ENCODE assay signal across 17 cellular contexts in the genomic region with DNA sequence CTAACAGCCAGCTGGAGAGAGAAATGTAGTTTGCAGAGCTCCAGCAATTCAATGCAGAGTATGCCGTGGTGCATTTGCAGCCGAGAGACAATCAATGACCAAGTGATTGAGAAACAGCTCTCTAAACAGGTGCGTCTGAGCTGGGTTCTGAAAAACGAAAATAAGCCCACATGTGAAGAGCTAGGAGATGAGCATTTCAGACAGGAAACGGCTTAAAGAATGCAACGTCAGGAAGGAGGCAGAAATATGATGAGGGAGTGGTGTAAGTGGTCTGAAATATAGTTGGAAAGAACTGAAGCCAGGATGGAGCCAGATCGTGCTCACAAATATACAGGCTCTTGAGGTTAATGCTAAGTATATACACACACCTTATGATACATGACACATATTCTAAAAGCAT. TPM values are rescaled to one million over a fixed set of nuclear protein-coding genes. Genes with fewer than 3 reads are reported as not detected.
DNase-seq lines count a peak whose midpoint lies in the region; ATAC-seq lines count a peak whose summit lies in the region.
"Had no signal": no experiment of that assay in that cellular context is flagged by ENCODE, and none has a peak within 500 bp of the region (broad histone marks: within the 10 kb centered on the region; RNA-seq: fewer than 3 reads in every experiment).

No MANE protein-coding gene starts in this region.

- H2BK12ac ChIP-seq in trophoblast cell (ENCODE audit: low read length) = no peak overlapping the region

- H3K27me3 ChIP-seq in HUES48 (ENCODE audit: control insufficient read depth, insufficient read depth, low read length) (no peaks in the 10 kb centered on the region), trophoblast cell (ENCODE audit: insufficient read depth, low read length) (no peaks in the 10 kb centered on the region)

- H3K27ac Mint-ChIP-seq in activated CD4-positive, alpha-beta memory T cell treated with anti-CD3 and anti-CD28 coated beads for 36 hours = no peak overlapping the region
- no peak overlapping the region for H3K27ac Mint-ChIP-seq in activated CD4-positive, alpha-beta memory T cell treated with anti-CD3 and anti-CD28 coated beads, Interleukin-2, amount 10 ng/mL, durations not matched to agents 7 days and 5 days
- H3K27ac Mint-ChIP-seq in activated naive CD8-positive, alpha-beta T cell treated with anti-CD3 and anti-CD28 coated beads, Interleukin-2, amount 10 ng/mL, durations not matched to agents 7 days and 5 days = no peak overlapping the region
- H3K27ac Mint-ChIP-seq: activated naive CD4-positive, alpha-beta T cell treated with anti-CD3 and anti-CD28 coated beads, Interleukin-2, amount 10 ng/mL, durations not matched to agents 7 days and 5 days; natural killer cell; type B pancreatic cell had no signal

- no peak overlapping the region for H3K14ac ChIP-seq in trophoblast cell (ENCODE audit: low read length)

- no CpG with 5 or more reads among the region's 7 CpGs for WGBS in trophoblast cell (ENCODE audit: extremely low coverage, insufficient coverage, insufficient read length)

- peaks cover 19% of the 10 kb centered on the region for H3K4me1 Mint-ChIP-seq in activated CD4-positive, alpha-beta memory T cell treated with anti-CD3 and anti-CD28 coated beads for 36 hours (ENCODE audit: low read depth)
- peaks cover 14% of the 10 kb centered on the region for H3K4me1 Mint-ChIP-seq in activated CD4-positive, alpha-beta memory T cell treated with anti-CD3 and anti-CD28 coated beads, Interleukin-2, amount 10 ng/mL, durations not matched to agents 7 days and 5 days
- H3K4me1 Mint-ChIP-seq in activated naive CD8-positive, alpha-beta T cell treated with anti-CD3 and anti-CD28 coated beads, Interleukin-2, amount 10 ng/mL, durations not matched to agents 7 days and 5 days = peaks cover 5% of the 10 kb centered on the region
- H3K4me1 Mint-ChIP-seq: natural killer cell had no signal

- no peak overlapping the region for H3K4ac ChIP-seq in trophoblast cell (ENCODE audit: low read depth, low read length)

- no peaks in the 10 kb centered on the region for H3K9me3 ChIP-seq in HUES48 (ENCODE audit: control insufficient read depth, insufficient read depth, low read length)
- no peaks in the 10 kb centered on the region for H3K9me3 ChIP-seq in trophoblast cell (ENCODE audit: insufficient read depth, low read depth, low read length)

- no peak overlapping the region for H2BK5ac ChIP-seq in trophoblast cell (ENCODE audit: low read depth, low read length, poor library complexity)

- no peaks in the 10 kb centered on the region for H3K36me3 ChIP-seq in HUES48 (ENCODE audit: control insufficient read depth, insufficient read depth, low read length)
- no peaks in the 10 kb centered on the region for H3K36me3 ChIP-seq in trophoblast cell (ENCODE audit: control insufficient read depth in 1 of 2, insufficient read depth in 2 of 2, low read length in 2 of 2)

- H3K4me3 ChIP-seq in HUES48 (ENCODE audit: low read depth, low read length) = no peak overlapping the region
- no peak overlapping the region for H3K4me3 ChIP-seq in trophoblast cell (ENCODE audit: low read depth, low read length)
- H3K4me3 ChIP-seq: coronary artery had no signal

- no peak overlapping the region for H4K91ac ChIP-seq in trophoblast cell (ENCODE audit: low read depth, low read length)

- H3K4me1 ChIP-seq in HUES48 (ENCODE audit: control insufficient read depth, insufficient read depth, low read length) (0 out of 2 replicates have a peak, but pooled peaks cover 3% of the 10 kb centered on the region), trophoblast cell (ENCODE audit: control insufficient read depth in 1 of 2, insufficient read depth in 2 of 2, low read length in 2 of 2) (peaks cover 0 to 7% of the 10 kb centered on the region in 2 experiments)

- CTCF ChIA-PET in activated CD4-positive, alpha-beta memory T cell treated with anti-CD3 and anti-CD28 coated beads for 36 hours (lab: Charles Lee) = interaction anchor here (1.0 to 2.4 kb wide), 2 partner anchors 20 to 99 kb away, joined by 3 to 10 read pairs; no protein-coding TSS in a partner anchor
- CTCF ChIA-PET in activated CD4-positive, alpha-beta memory T cell treated with anti-CD3 and anti-CD28 coated beads, Interleukin-2, amount 10 ng/mL, durations not matched to agents 7 days and 5 days (lab: Charles Lee) = interaction anchor here (1.0 to 1.3 kb wide), 2 partner anchors 20 to 173 kb away, joined by 3 read pairs; a partner anchor contains a TSS

- H2AK5ac ChIP-seq in trophoblast cell (ENCODE audit: low read length) = no peak overlapping the region

- H3K18ac ChIP-seq in trophoblast cell (ENCODE audit: low read length) = no peak overlapping the region

- H3K9me3 Mint-ChIP-seq in activated CD4-positive, alpha-beta memory T cell treated with anti-CD3 and anti-CD28 coated beads for 36 hours = no peaks in the 10 kb centered on the region
- H3K9me3 Mint-ChIP-seq in activated CD4-positive, alpha-beta memory T cell treated with anti-CD3 and anti-CD28 coated beads, Interleukin-2, amount 10 ng/mL, durations not matched to agents 7 days and 5 days = no peaks in the 10 kb centered on the region
- no peaks in the 10 kb centered on the region for H3K9me3 Mint-ChIP-seq in activated naive CD8-positive, alpha-beta T cell treated with anti-CD3 and anti-CD28 coated beads, Interleukin-2, amount 10 ng/mL, durations not matched to agents 7 days and 5 days
- H3K9me3 Mint-ChIP-seq: activated naive CD4-positive, alpha-beta T cell treated with anti-CD3 and anti-CD28 coated beads, Interleukin-2, amount 10 ng/mL, durations not matched to agents 7 days and 5 days; natural killer cell; type B pancreatic cell had no signal

- no peak overlapping the region for H4K12ac ChIP-seq in trophoblast cell (ENCODE audit: low read depth, low read length)

- no peak overlapping the region for H3K4me2 ChIP-seq in trophoblast cell (ENCODE audit: low read length)

- H2AFZ ChIP-seq in trophoblast cell (ENCODE audit: insufficient read depth, low read length, poor library complexity) = no peak overlapping the region

- H3K27ac ChIP-seq in HUES48 (ENCODE audit: low read depth, low read length) (peak overlapping the region; percentile 34), trophoblast cell (ENCODE audit: low read depth, low read length) (no peak overlapping the region)
- H3K27ac ChIP-seq: coronary artery, HL-60 had no signal

- no peaks in the 10 kb centered on the region for H3K79me2 ChIP-seq in trophoblast cell (ENCODE audit: control insufficient read depth, insufficient read depth, low read length, poor library complexity)

- no peak overlapping the region for H3K4me3 Mint-ChIP-seq in activated CD4-positive, alpha-beta memory T cell treated with anti-CD3 and anti-CD28 coated beads for 36 hours
- no peak overlapping the region for H3K4me3 Mint-ChIP-seq in activated CD4-positive, alpha-beta memory T cell treated with anti-CD3 and anti-CD28 coated beads, Interleukin-2, amount 10 ng/mL, durations not matched to agents 7 days and 5 days
- no peak overlapping the region for H3K4me3 Mint-ChIP-seq in activated naive CD8-positive, alpha-beta T cell treated with anti-CD3 and anti-CD28 coated beads, Interleukin-2, amount 10 ng/mL, durations not matched to agents 7 days and 5 days
- H3K4me3 Mint-ChIP-seq: activated naive CD4-positive, alpha-beta T cell treated with anti-CD3 and anti-CD28 coated beads, Interleukin-2, amount 10 ng/mL, durations not matched to agents 7 days and 5 days; natural killer cell; type B pancreatic cell had no signal

- DNase-seq in activated CD4-positive, alpha-beta memory T cell treated with anti-CD3 and anti-CD28 coated beads for 36 hours = peak; percentile 31
- no peak for DNase-seq in activated CD4-positive, alpha-beta memory T cell treated with anti-CD3 and anti-CD28 coated beads, Interleukin-2, amount 10 ng/mL, durations not matched to agents 7 days and 5 days
- no peak for DNase-seq in activated naive CD8-positive, alpha-beta T cell treated with anti-CD3 and anti-CD28 coated beads, Interleukin-2, amount 10 ng/mL, durations not matched to agents 7 days and 5 days
- peak; percentile 2 to 53 for DNase-seq in trophoblast cell
- DNase-seq in NCI-H748 treated with DMSO at 0.1 percent for 48 hours (lab: John Stamatoyannopoulos, UW) = no peak
- DNase-seq: DMS79 treated with DMSO at 0.1 percent for 48 hours, natural killer cell, NCI-H1048, NCI-H524 treated with DMSO at 0.1 percent for 48 hours had no signal

- H4K8ac ChIP-seq in trophoblast cell (ENCODE audit: low read depth, low read length) = no peak overlapping the region

- H2BK120ac ChIP-seq in trophoblast cell (ENCODE audit: insufficient read depth, low read length, poor library complexity) = no peak overlapping the region

- no peaks in the 10 kb centered on the region for H3K27me3 Mint-ChIP-seq in activated CD4-positive, alpha-beta memory T cell treated with anti-CD3 and anti-CD28 coated beads for 36 hours
- no peaks in the 10 kb centered on the region for H3K27me3 Mint-ChIP-seq in activated CD4-positive, alpha-beta memory T cell treated with anti-CD3 and anti-CD28 coated beads, Interleukin-2, amount 10 ng/mL, durations not matched to agents 7 days and 5 days
- no peaks in the 10 kb centered on the region for H3K27me3 Mint-ChIP-seq in activated naive CD8-positive, alpha-beta T cell treated with anti-CD3 and anti-CD28 coated beads, Interleukin-2, amount 10 ng/mL, durations not matched to agents 7 days and 5 days
- H3K27me3 Mint-ChIP-seq: activated naive CD4-positive, alpha-beta T cell treated with anti-CD3 and anti-CD28 coated beads, Interleukin-2, amount 10 ng/mL, durations not matched to agents 7 days and 5 days; type B pancreatic cell had no signal

- POLR2A ChIA-PET in activated CD4-positive, alpha-beta memory T cell treated with anti-CD3 and anti-CD28 coated beads for 36 hours (lab: Charles Lee) = no interaction called here
- POLR2A ChIA-PET in activated CD4-positive, alpha-beta memory T cell treated with anti-CD3 and anti-CD28 coated beads, Interleukin-2, amount 10 ng/mL, durations not matched to agents 7 days and 5 days (lab: Charles Lee) = interaction anchor here (0.8 to 1.4 kb wide), 3 partner anchors 12 to 16 kb away, joined by 3 read pairs; no protein-coding TSS in a partner anchor
- POLR2A ChIA-PET in activated naive CD8-positive, alpha-beta T cell treated with anti-CD3 and anti-CD28 coated beads, Interleukin-2, amount 10 ng/mL, durations not matched to agents 7 days and 5 days (lab: Charles Lee) = no interaction called here

- intact Hi-C loops in activated CD4-positive, alpha-beta memory T cell treated with anti-CD3 and anti-CD28 coated beads for 36 hours (cut with micrococcal nuclease) = loop anchor here (5.0 kb wide), 1 partner anchor 171 kb away; a partner anchor contains a TSS

- H3K9ac ChIP-seq in HUES48 (ENCODE audit: low read depth, low read length) (no peak overlapping the region), trophoblast cell (ENCODE audit: low read length) (no peak overlapping the region)

- peak; percentile 58 for ATAC-seq in activated naive CD8-positive, alpha-beta T cell treated with anti-CD3 and anti-CD28 coated beads, Interleukin-2, amount 10 ng/mL, durations not matched to agents 7 days and 5 days (ENCODE audit: low read depth)
- no peak for ATAC-seq in HG03139 (IDR thresholded peaks at IDR 0.05; ENCODE audit: unreplicated experiment)
- no peak for ATAC-seq in GM21786 (IDR thresholded peaks at IDR 0.05; ENCODE audit: unreplicated experiment)
- ATAC-seq: natural killer cell, sciatic nerve had no signal

- peak overlapping the region; percentile 10 for H3K23ac ChIP-seq in trophoblast cell (ENCODE audit: low read length)

- no peaks in the 10 kb centered on the region for H3K79me1 ChIP-seq in trophoblast cell (ENCODE audit: low read length)

- peaks cover 3% of the 10 kb centered on the region for H3K36me3 Mint-ChIP-seq in activated CD4-positive, alpha-beta memory T cell treated with anti-CD3 and anti-CD28 coated beads for 36 hours
- H3K36me3 Mint-ChIP-seq in activated CD4-positive, alpha-beta memory T cell treated with anti-CD3 and anti-CD28 coated beads, Interleukin-2, amount 10 ng/mL, durations not matched to agents 7 days and 5 days (ENCODE audit: low read depth) = no peaks in the 10 kb centered on the region
- H3K36me3 Mint-ChIP-seq in activated naive CD8-positive, alpha-beta T cell treated with anti-CD3 and anti-CD28 coated beads, Interleukin-2, amount 10 ng/mL, durations not matched to agents 7 days and 5 days = peaks cover 2% of the 10 kb centered on the region
- H3K36me3 Mint-ChIP-seq: activated naive CD4-positive, alpha-beta T cell treated with anti-CD3 and anti-CD28 coated beads, Interleukin-2, amount 10 ng/mL, durations not matched to agents 7 days and 5 days; natural killer cell; type B pancreatic cell had no signal

RNA-seq across cellular contexts. Expression of a gene that starts 2.5 kb away (rescaled TPM):
- not detected for total RNA-seq in activated CD4-positive, alpha-beta memory T cell treated with anti-CD3 and anti-CD28 coated beads for 36 hours
- not detected for total RNA-seq in activated CD4-positive, alpha-beta memory T cell treated with anti-CD3 and anti-CD28 coated beads, Interleukin-2, amount 10 ng/mL, durations not matched to agents 7 days and 5 days
- not detected for total RNA-seq in activated naive CD8-positive, alpha-beta T cell treated with anti-CD3 and anti-CD28 coated beads, Interleukin-2, amount 10 ng/mL, durations not matched to agents 7 days and 5 days
- 0.62 and 0.67 TPM in 2 replicates for polyA plus RNA-seq in trophoblast cell (2013)
- total RNA-seq: natural killer cell, sciatic nerve had no signal

RNA-seq across cellular contexts. Expression of a gene that starts 54.4 kb away (rescaled TPM):
- total RNA-seq in activated CD4-positive, alpha-beta memory T cell treated with anti-CD3 and anti-CD28 coated beads for 36 hours = 1 to 10 TPM; 8.1 to 9.7 TPM
- 1 to 10 TPM; 6.5 to 7.0 TPM for total RNA-seq in activated CD4-positive, alpha-beta memory T cell treated with anti-CD3 and anti-CD28 coated beads, Interleukin-2, amount 10 ng/mL, durations not matched to agents 7 days and 5 days
- total RNA-seq in activated naive CD8-positive, alpha-beta T cell treated with anti-CD3 and anti-CD28 coated beads, Interleukin-2, amount 10 ng/mL, durations not matched to agents 7 days and 5 days = 10 to 100 TPM in 1 of 2 experiments, 1 to 10 TPM in 1; 9.5 to 10.2 TPM
- 17.8 and 18.6 TPM in 2 replicates for polyA plus RNA-seq in trophoblast cell (2013)

Comparison
In these comparisons a context has a peak if more than half of its experiments do, and no peak if none do; other contexts are left out.
1. DNase-seq: peak in activated CD4-positive, alpha-beta memory T cell treated with anti-CD3 and anti-CD28 coated beads for 36 hours (single experiment) and trophoblast cell (2 of 2); none in activated CD4-positive, alpha-beta memory T cell treated with anti-CD3 and anti-CD28 coated beads, Interleukin-2, amount 10 ng/mL, durations not matched to agents 7 days and 5 days (single experiment), activated naive CD8-positive, alpha-beta T cell treated with anti-CD3 and anti-CD28 coated beads, Interleukin-2, amount 10 ng/mL, durations not matched to agents 7 days and 5 days (single experiment) and NCI-H748 treated with DMSO at 0.1 percent for 48 hours (single experiment).